ENCODE assay signal across 23 cellular contexts in genomic region chr7:123023126-123023525, GRCh38. TPM values are rescaled to one million over a fixed set of nuclear protein-coding genes. Genes with fewer than 3 reads are reported as not detected.
DNase-seq lines count a peak whose midpoint lies in the region; ATAC-seq and TF ChIP-seq lines count a peak whose summit lies in the region.
"Had no signal": no experiment of that assay in that cellular context is flagged by ENCODE, and none has a peak within 500 bp of the region (broad histone marks: within the 10 kb centered on the region; RNA-seq: fewer than 3 reads in every experiment).

No MANE protein-coding gene starts in this region.

- H3K9me3 ChIP-seq in RWPE2 (ENCODE audit: severe bottlenecking) = no peaks in the 10 kb centered on the region
- H3K9me3 ChIP-seq in skeletal muscle satellite cell (replicated peaks; ENCODE audit: low read length) = no peaks in the 10 kb centered on the region
- H3K9me3 ChIP-seq in neuronal stem cell (replicated peaks in 1 of 2; ENCODE audit: control insufficient read depth in 2 of 2, insufficient read depth in 1 of 2, low read depth in 1 of 2, low read length in 2 of 2) = peaks cover 0 to 7% of the 10 kb centered on the region in 2 donors
- H3K9me3 ChIP-seq: MG63 had no signal

- no peak overlapping the region for H2AFZ ChIP-seq in neuronal stem cell (ENCODE audit: low read length)

- H3K27me3 ChIP-seq in RWPE2 (ENCODE audit: insufficient read depth, poor library complexity, severe bottlenecking) (no peaks in the 10 kb centered on the region), brain microvascular endothelial cell (replicated peaks) (no peaks in the 10 kb centered on the region), skeletal muscle satellite cell (ENCODE audit: control insufficient read depth, insufficient read depth, low read length) (no peaks in the 10 kb centered on the region), neuronal stem cell (ENCODE audit: control insufficient read depth in 3 of 3, insufficient read depth in 3 of 3, low read depth in 1 of 3, low read length in 3 of 3) (no peaks in the 10 kb centered on the region)
- H3K27me3 ChIP-seq: BLaER1 treated with 17β-estradiol and CSF1 and Interleukin-3, amounts not matched to agents 10 nM and 100 nM; MG63 had no signal

- no peak overlapping the region for H2BK15ac ChIP-seq in neuronal stem cell (ENCODE audit: low read length)

- H3K9ac ChIP-seq in skeletal muscle satellite cell (ENCODE audit: low read depth, low read length) = peak overlapping the region; percentile 29
- no peak overlapping the region for H3K9ac ChIP-seq in neuronal stem cell (ENCODE audit: low read depth, low read length, poor library complexity)
- H3K9ac ChIP-seq: BLaER1 treated with 17β-estradiol and CSF1 and Interleukin-3, amounts not matched to agents 10 nM and 100 nM had no signal

- in situ Hi-C loops in brain microvascular endothelial cell (cut with HindIII; ENCODE audit: low pct_ligation_motif_present, low sequenced_read_pairs) = no loop called here

- H3K4me3 ChIP-seq in RWPE2 (ENCODE audit: severe bottlenecking) (no peak overlapping the region), brain microvascular endothelial cell (ENCODE audit: low read depth, low read length) (no peak overlapping the region), skeletal muscle satellite cell (ENCODE audit: low read length) (no peak overlapping the region), neuronal stem cell (ENCODE audit: low read length in 2 of 2) (no peak overlapping the region), foreskin fibroblast (ENCODE audit: low read depth in 1 of 2, low read length in 2 of 2) (no peak overlapping the region)
- H3K4me3 ChIP-seq: BLaER1 treated with 17β-estradiol and CSF1 and Interleukin-3, amounts not matched to agents 10 nM and 100 nM; MG63 had no signal

- no peak overlapping the region for H3K18ac ChIP-seq in neuronal stem cell (ENCODE audit: low read length)

- intact Hi-C loops in Right ventricle myocardium superior (cut with DNase I) = no loop called here

- no peak overlapping the region for H2BK120ac ChIP-seq in neuronal stem cell (ENCODE audit: low read depth, low read length)

- peak overlapping the region; percentile 27 for H3K4me2 ChIP-seq in skeletal muscle satellite cell (ENCODE audit: low read length)
- H3K4me2 ChIP-seq in neuronal stem cell (ENCODE audit: insufficient read depth, low read length, poor library complexity, severe bottlenecking) = no peak overlapping the region
- H3K4me2 ChIP-seq: BLaER1 treated with 17β-estradiol and CSF1 and Interleukin-3, amounts not matched to agents 10 nM and 100 nM had no signal

- TF ChIP-seq CTCF in RWPE2 (IDR thresholded peaks at IDR 0.05; ENCODE audit: poor library complexity, severe bottlenecking) (no peak), brain microvascular endothelial cell (IDR thresholded peaks at IDR 0.05; ENCODE audit: low read depth, low read length, missing control alignments) (no peak), foreskin fibroblast (IDR thresholded peaks at IDR 0.05; ENCODE audit: low read depth, low read length) (no peak)

- H3K36me3 ChIP-seq in RWPE2 (ENCODE audit: low read depth) = no peaks in the 10 kb centered on the region
- H3K36me3 ChIP-seq in brain microvascular endothelial cell (replicated peaks) = no peaks in the 10 kb centered on the region
- H3K36me3 ChIP-seq in skeletal muscle satellite cell (ENCODE audit: insufficient read depth, low read length) = no peaks in the 10 kb centered on the region
- H3K36me3 ChIP-seq in neuronal stem cell (replicated peaks in 1 of 2; ENCODE audit: control insufficient read depth in 2 of 2, insufficient read depth in 2 of 2, low read length in 2 of 2) = no peaks in the 10 kb centered on the region
- H3K36me3 ChIP-seq: BLaER1 treated with 17β-estradiol and CSF1 and Interleukin-3, amounts not matched to agents 10 nM and 100 nM; MG63 had no signal

- H3K4me1 ChIP-seq in RWPE2 (ENCODE audit: insufficient read depth, poor library complexity, severe bottlenecking) = peaks cover 22% of the 10 kb centered on the region
- peaks cover 33% of the 10 kb centered on the region for H3K4me1 ChIP-seq in skeletal muscle satellite cell (ENCODE audit: control insufficient read depth, insufficient read depth, low read length)
- peaks cover 0 to 2% of the 10 kb centered on the region in 2 donors for H3K4me1 ChIP-seq in neuronal stem cell (ENCODE audit: control insufficient read depth in 2 of 2, insufficient read depth in 1 of 2, low read depth in 1 of 2, low read length in 2 of 2)
- H3K4me1 ChIP-seq: BLaER1 treated with 17β-estradiol and CSF1 and Interleukin-3, amounts not matched to agents 10 nM and 100 nM had no signal

- H2AK5ac ChIP-seq in neuronal stem cell (ENCODE audit: low read depth, low read length) = no peak overlapping the region

- ATAC-seq in RWPE2 (ENCODE audit: low read depth) (no peak), Right ventricle myocardium superior (ENCODE audit: poor library complexity) (no peak)

- no peak overlapping the region for H4K8ac ChIP-seq in neuronal stem cell (ENCODE audit: low read depth, low read length)

- no peak overlapping the region for H3K4ac ChIP-seq in neuronal stem cell (ENCODE audit: low read length)

- H3K79me1 ChIP-seq in neuronal stem cell (ENCODE audit: low read depth, low read length) = no peaks in the 10 kb centered on the region

- H4K91ac ChIP-seq in neuronal stem cell (ENCODE audit: low read depth, low read length, poor library complexity) = no peak overlapping the region

- no peak overlapping the region for H2BK5ac ChIP-seq in neuronal stem cell (ENCODE audit: low read length)

- no peak overlapping the region for H2BK12ac ChIP-seq in neuronal stem cell (ENCODE audit: low read length)

- H3K27ac ChIP-seq in RWPE2 (ENCODE audit: poor library complexity, severe bottlenecking) (peak overlapping the region; percentile 89), brain microvascular endothelial cell (peak overlapping the region; percentile 16), neuronal stem cell (replicated peaks; ENCODE audit: low read length) (no peak overlapping the region)
- H3K27ac ChIP-seq: BLaER1 treated with 17β-estradiol and CSF1 and Interleukin-3, amounts not matched to agents 10 nM and 100 nM had no signal

- no peak overlapping the region for H3K23ac ChIP-seq in neuronal stem cell (ENCODE audit: low read depth, low read length, poor library complexity)

- H3K14ac ChIP-seq in neuronal stem cell (ENCODE audit: low read length) = no peak overlapping the region

- DNase-seq in HT1080 (ENCODE audit: low read depth) (peak; percentile 90), RWPE2 (ENCODE audit: low spot score) (no peak), brain microvascular endothelial cell (no peak), neuronal stem cell (ENCODE audit: low spot score) (no peak), Right ventricle myocardium superior (no peak), kidney glomerular epithelial cell (lab: John Stamatoyannopoulos, UW) (no peak), foreskin fibroblast (no peak)
- DNase-seq: ACHN; CD4-positive, alpha-beta memory T cell; DMS153; H7; HFFc6; Kasumi-1; MG63; NCI-H1417; NCI-H1694 treated with DMSO at 0.1 percent for 48 hours; NCI-H2081 treated with DMSO at 0.1 percent for 48 hours; NCI-H446; NCI-H526; RPMI8226; SIG-M5 had no signal

RNA-seq across cellular contexts. Expression of gene TAS2R16, which starts 27.6 kb away (rescaled TPM):
- total RNA-seq in HT1080 (2014; rRNA removed; shearing (Covaris generic)) = not detected in 2 replicates
- polyA plus RNA-seq in HT1080 (2015; cell fraction: cytosol; rRNA removed) = not detected in 2 replicates
- polyA plus RNA-seq in HT1080 (2015; cell fraction: nucleus; rRNA removed) = not detected in 2 replicates
- not detected in 2 replicates for total RNA-seq in skeletal muscle satellite cell (2012; rRNA removed)
- not detected for polyA plus RNA-seq in neuronal stem cell (2013, experiment 1 of 2)
- polyA plus RNA-seq in neuronal stem cell (2013, experiment 2 of 2) = not detected
- not detected for total RNA-seq in Right ventricle myocardium superior
- total RNA-seq: CD4-positive, alpha-beta memory T cell; H7; HFFc6 had no signal
- polyA plus RNA-seq: CD4-positive, alpha-beta memory T cell had no signal
